Comparison of ENCODE assay signal across 27 cellular contexts in genomic region chr4:106588906-106589305, GRCh38.
"Had no signal": no experiment of that assay in that cellular context is flagged by ENCODE, and none has a peak within 500 bp of the region (broad histone marks: within the 10 kb centered on the region; RNA-seq: fewer than 3 reads in every experiment).

No MANE protein-coding gene starts in this region.

- H3K27ac ChIP-seq: dorsolateral prefrontal cortex, epithelial cell of prostate, neutrophil, parathyroid adenoma, right lobe of liver, tibial nerve, upper lobe of left lung had no signal

- H3K27ac Mint-ChIP-seq: memory B cell; naive B cell; natural killer cell treated with Interleukin-12 subunit alpha and Interleukin-12 subunit beta and Interleukin-15 and Interleukin-18, amount 100 ng/mL, for 72 hours; progenitor cell of endocrine pancreas; stimulated activated naive B cell treated with anti-CD40 and anti-IgM and Interleukin-4, amounts not matched to agents 10 μg/mL and 1 μg/mL and 100 μg/mL, for 72 hours; stimulated activated naive CD8-positive, alpha-beta T cell treated with anti-CD3 and anti-CD28 coated beads, Interleukin-15, Interleukin-2, amounts not matched to agents 100 ng/mL and 50 ng/mL, for 24 hours had no signal

- H3K27me3 ChIP-seq: dorsolateral prefrontal cortex, neutrophil, right lobe of liver, tibial nerve, upper lobe of left lung had no signal

- H3K36me3 ChIP-seq: neutrophil, right lobe of liver, thoracic aorta, tibial nerve, upper lobe of left lung had no signal

- H3K4me3 Mint-ChIP-seq: memory B cell; naive B cell; natural killer cell treated with Interleukin-12 subunit alpha and Interleukin-12 subunit beta and Interleukin-15 and Interleukin-18, amount 100 ng/mL, for 72 hours; neural crest cell; stimulated activated naive B cell treated with anti-CD40 and anti-IgM and Interleukin-4, amounts not matched to agents 10 μg/mL and 1 μg/mL and 100 μg/mL, for 72 hours; stimulated activated naive CD8-positive, alpha-beta T cell treated with anti-CD3 and anti-CD28 coated beads, Interleukin-15, Interleukin-2, amounts not matched to agents 100 ng/mL and 50 ng/mL, for 24 hours had no signal

- H3K9me3 Mint-ChIP-seq: stimulated activated naive B cell treated with anti-CD40 and anti-IgM and Interleukin-4, amounts not matched to agents 10 μg/mL and 1 μg/mL and 100 μg/mL, for 72 hours; stimulated activated naive CD8-positive, alpha-beta T cell treated with anti-CD3 and anti-CD28 coated beads, Interleukin-15, Interleukin-2, amounts not matched to agents 100 ng/mL and 50 ng/mL, for 24 hours had no signal

- H3K9me3 ChIP-seq: neutrophil, right lobe of liver, thoracic aorta, tibial nerve, upper lobe of left lung had no signal

- ATAC-seq: esophagus mucosa; left lobe of liver; natural killer cell treated with Interleukin-12 subunit alpha and Interleukin-12 subunit beta and Interleukin-15 and Interleukin-18, amount 100 ng/mL, for 72 hours; right lobe of liver; stimulated activated naive B cell treated with anti-CD40 and anti-IgM and Interleukin-4, amounts not matched to agents 10 μg/mL and 1 μg/mL and 100 μg/mL, for 72 hours had no signal

- H3K36me3 Mint-ChIP-seq: memory B cell; naive B cell; natural killer cell treated with Interleukin-12 subunit alpha and Interleukin-12 subunit beta and Interleukin-15 and Interleukin-18, amount 100 ng/mL, for 72 hours; stimulated activated naive B cell treated with anti-CD40 and anti-IgM and Interleukin-4, amounts not matched to agents 10 μg/mL and 1 μg/mL and 100 μg/mL, for 72 hours had no signal

- H3K4me1 Mint-ChIP-seq: memory B cell; naive B cell; neural crest cell; stimulated activated naive B cell treated with anti-CD40 and anti-IgM and Interleukin-4, amounts not matched to agents 10 μg/mL and 1 μg/mL and 100 μg/mL, for 72 hours had no signal

- DNase-seq: cortex of kidney; dorsolateral prefrontal cortex; effector CD4-positive, alpha-beta T cell; head of caudate nucleus; kidney; naive B cell; right lobe of liver; small intestine; stimulated activated CD4-positive, alpha-beta T cell treated with anti-CD3 and anti-CD28 coated beads, Interleukin-15, amount 100 ng/mL, for 24 hours; stimulated activated CD4-positive, alpha-beta T cell treated with anti-CD3 and anti-CD28 coated beads, Interleukin-2, amount 100 ng/mL, for 48 hours; stimulated activated naive B cell treated with anti-CD40 and anti-IgM and Interleukin-4, amounts not matched to agents 10 μg/mL and 1 μg/mL and 100 μg/mL, for 72 hours; upper lobe of left lung had no signal

- H3K27me3 Mint-ChIP-seq: memory B cell; naive B cell; natural killer cell treated with Interleukin-12 subunit alpha and Interleukin-12 subunit beta and Interleukin-15 and Interleukin-18, amount 100 ng/mL, for 72 hours; progenitor cell of endocrine pancreas; stimulated activated naive B cell treated with anti-CD40 and anti-IgM and Interleukin-4, amounts not matched to agents 10 μg/mL and 1 μg/mL and 100 μg/mL, for 72 hours; stimulated activated naive CD8-positive, alpha-beta T cell treated with anti-CD3 and anti-CD28 coated beads, Interleukin-15, Interleukin-2, amounts not matched to agents 100 ng/mL and 50 ng/mL, for 24 hours had no signal

- H3K4me1 ChIP-seq: parathyroid adenoma, right lobe of liver, upper lobe of left lung had no signal

- H3K4me3 ChIP-seq: dorsolateral prefrontal cortex, lung, right lobe of liver, thoracic aorta, tibial nerve, upper lobe of left lung had no signal

- FAIRE-seq: frontal cortex, kidney, small intestine, urothelium cell line had no signal
